Comparison of ENCODE assay signal across 21 cellular contexts in genomic region chr4:172975651-172976229, GRCh38.
"Had no signal": no experiment of that assay in that cellular context is flagged by ENCODE, and none has a peak within 500 bp of the region (broad histone marks: within the 10 kb centered on the region; RNA-seq: fewer than 3 reads in every experiment).

No MANE protein-coding gene starts in this region.

- H3K4me1 Mint-ChIP-seq: activated naive CD4-positive, alpha-beta T cell treated with anti-CD3 and anti-CD28 coated beads, Interleukin-2, amount 10 ng/mL, durations not matched to agents 7 days and 5 days; activated naive CD8-positive, alpha-beta T cell treated with anti-CD3 and anti-CD28 coated beads, Interleukin-2, amount 50 U/mL, for 24 hours; brain; nephron progenitor cell; stimulated activated naive B cell treated with anti-CD40 and anti-IgM and Interleukin-4, amounts not matched to agents 10 μg/mL and 1 μg/mL and 100 μg/mL, for 72 hours had no signal

- H3K27ac ChIP-seq: epithelial cell of prostate, foreskin keratinocyte, left ventricle myocardium inferior had no signal

- H3K36me3 ChIP-seq: left ventricle myocardium inferior had no signal

- ATAC-seq: activated naive CD8-positive, alpha-beta T cell treated with anti-CD3 and anti-CD28 coated beads, Interleukin-2, amount 50 U/mL, for 24 hours; effector memory CD8-positive, alpha-beta T cell; foreskin keratinocyte; stimulated activated naive B cell treated with anti-CD40 and anti-IgM and Interleukin-4, amounts not matched to agents 10 μg/mL and 1 μg/mL and 100 μg/mL, for 72 hours had no signal

- DNase-seq: activated CD4-positive, alpha-beta T cell treated with anti-CD3 and anti-CD28 coated beads, Interleukin-2, amount 50 U/mL, for 1 hour; activated CD4-positive, CD25-positive, alpha-beta regulatory T cell treated with anti-CD3 and anti-CD28 coated beads, Interleukin-2, amount 50 U/mL, for 72 hours; activated CD8-positive, alpha-beta memory T cell treated with anti-CD3 and anti-CD28 coated beads, Interleukin-2, amount 50 U/mL, for 4 hours; activated effector memory CD4-positive, alpha-beta T cell treated with Interleukin-2 at 50 U/mL for 16 hours; activated naive CD4-positive, alpha-beta T cell treated with anti-CD3 and anti-CD28 coated beads, Interleukin-2, amount 10 ng/mL, durations not matched to agents 7 days and 5 days; activated naive CD8-positive, alpha-beta T cell treated with anti-CD3 and anti-CD28 coated beads, Interleukin-2, amount 50 U/mL, for 24 hours; activated T-cell treated with anti-CD3 and anti-CD28 coated beads, Interleukin-2, amount 50 U/mL, for 48 hours; anterior cingulate cortex; caudate nucleus; effector memory CD8-positive, alpha-beta T cell; foreskin keratinocyte; glutamatergic neuron; hippocampal formation; left ventricle myocardium inferior; mammary epithelial cell; nephron progenitor cell; stimulated activated naive B cell treated with anti-CD40 and anti-IgM and Interleukin-4, amounts not matched to agents 10 μg/mL and 1 μg/mL and 100 μg/mL, for 72 hours; T1000 had no signal

- H3K4me1 ChIP-seq: foreskin keratinocyte, left ventricle myocardium inferior had no signal

- H3K9me3 Mint-ChIP-seq: activated naive CD4-positive, alpha-beta T cell treated with anti-CD3 and anti-CD28 coated beads, Interleukin-2, amount 10 ng/mL, durations not matched to agents 7 days and 5 days; effector memory CD8-positive, alpha-beta T cell had no signal

- H3K27ac Mint-ChIP-seq: activated naive CD4-positive, alpha-beta T cell treated with anti-CD3 and anti-CD28 coated beads, Interleukin-2, amount 10 ng/mL, durations not matched to agents 7 days and 5 days; activated naive CD8-positive, alpha-beta T cell treated with anti-CD3 and anti-CD28 coated beads, Interleukin-2, amount 50 U/mL, for 24 hours; brain; effector memory CD8-positive, alpha-beta T cell; nephron progenitor cell; progenitor cell of endocrine pancreas; stimulated activated naive B cell treated with anti-CD40 and anti-IgM and Interleukin-4, amounts not matched to agents 10 μg/mL and 1 μg/mL and 100 μg/mL, for 72 hours had no signal

- H3K4me3 Mint-ChIP-seq: activated naive CD4-positive, alpha-beta T cell treated with anti-CD3 and anti-CD28 coated beads, Interleukin-2, amount 10 ng/mL, durations not matched to agents 7 days and 5 days; activated naive CD8-positive, alpha-beta T cell treated with anti-CD3 and anti-CD28 coated beads, Interleukin-2, amount 50 U/mL, for 24 hours; brain; effector memory CD8-positive, alpha-beta T cell; nephron progenitor cell; stimulated activated naive B cell treated with anti-CD40 and anti-IgM and Interleukin-4, amounts not matched to agents 10 μg/mL and 1 μg/mL and 100 μg/mL, for 72 hours had no signal

- H3K4me3 ChIP-seq: left ventricle myocardium inferior had no signal

- H3K27me3 ChIP-seq: foreskin keratinocyte had no signal

- H3K36me3 Mint-ChIP-seq: activated naive CD4-positive, alpha-beta T cell treated with anti-CD3 and anti-CD28 coated beads, Interleukin-2, amount 10 ng/mL, durations not matched to agents 7 days and 5 days; brain; stimulated activated naive B cell treated with anti-CD40 and anti-IgM and Interleukin-4, amounts not matched to agents 10 μg/mL and 1 μg/mL and 100 μg/mL, for 72 hours had no signal

- H3K27me3 Mint-ChIP-seq: activated naive CD4-positive, alpha-beta T cell treated with anti-CD3 and anti-CD28 coated beads, Interleukin-2, amount 10 ng/mL, durations not matched to agents 7 days and 5 days; progenitor cell of endocrine pancreas had no signal
